In genomic region chr2:209322041-209322440, GRCh38 we compare ENCODE assay signal across 1 cellular context.
TF ChIP-seq lines count a peak whose summit lies in the region.

No MANE protein-coding gene starts in this region.

TF ChIP-seq in SK-N-SH treated with all-trans-retinoic acid at 6 μM for 48 hours, 23 proteins besides CTCF, POLR2A, EP300 and RAD21 (continued from another document):
- TF ChIP-seq TCF4 (CRISPR knock-in tag; IDR thresholded peaks at IDR 0.05; ENCODE audit: borderline replicate concordance) = no peak
- TF ChIP-seq, protein P1, sequence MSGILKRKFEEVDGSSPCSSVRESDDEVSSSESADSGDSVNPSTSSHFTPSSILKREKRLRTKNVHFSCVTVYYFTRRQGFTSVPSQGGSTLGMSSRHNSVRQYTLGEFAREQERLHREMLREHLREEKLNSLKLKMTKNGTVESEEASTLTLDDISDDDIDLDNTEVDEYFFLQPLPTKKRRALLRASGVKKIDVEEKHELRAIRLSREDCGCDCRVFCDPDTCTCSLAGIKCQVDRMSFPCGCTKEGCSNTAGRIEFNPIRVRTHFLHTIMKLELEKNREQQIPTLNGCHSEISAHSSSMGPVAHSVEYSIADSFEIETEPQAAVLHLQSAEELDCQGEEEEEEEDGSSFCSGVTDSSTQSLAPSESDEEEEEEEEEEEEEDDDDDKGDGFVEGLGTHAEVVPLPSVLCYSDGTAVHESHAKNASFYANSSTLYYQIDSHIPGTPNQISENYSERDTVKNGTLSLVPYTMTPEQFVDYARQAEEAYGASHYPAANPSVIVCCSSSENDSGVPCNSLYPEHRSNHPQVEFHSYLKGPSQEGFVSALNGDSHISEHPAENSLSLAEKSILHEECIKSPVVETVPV (CRISPR knock-in tag; IDR thresholded peaks at IDR 0.05) = no peak
- TF ChIP-seq RARB (CRISPR knock-in tag; IDR thresholded peaks at IDR 0.05) = no peak
- TF ChIP-seq OSR1 (CRISPR knock-in tag; IDR thresholded peaks at IDR 0.05) = no peak
- no peak for TF ChIP-seq ESRRG (CRISPR knock-in tag; IDR thresholded peaks at IDR 0.05)
- TF ChIP-seq ZNF565 (CRISPR knock-in tag; conservative IDR thresholded peaks at IDR 0.05; ENCODE audit: low read depth) = no peak
- no peak for TF ChIP-seq ZC3H10 (CRISPR knock-in tag; IDR thresholded peaks at IDR 0.05)
